ENCODE assay signal across 36 cellular contexts in the genomic region with DNA sequence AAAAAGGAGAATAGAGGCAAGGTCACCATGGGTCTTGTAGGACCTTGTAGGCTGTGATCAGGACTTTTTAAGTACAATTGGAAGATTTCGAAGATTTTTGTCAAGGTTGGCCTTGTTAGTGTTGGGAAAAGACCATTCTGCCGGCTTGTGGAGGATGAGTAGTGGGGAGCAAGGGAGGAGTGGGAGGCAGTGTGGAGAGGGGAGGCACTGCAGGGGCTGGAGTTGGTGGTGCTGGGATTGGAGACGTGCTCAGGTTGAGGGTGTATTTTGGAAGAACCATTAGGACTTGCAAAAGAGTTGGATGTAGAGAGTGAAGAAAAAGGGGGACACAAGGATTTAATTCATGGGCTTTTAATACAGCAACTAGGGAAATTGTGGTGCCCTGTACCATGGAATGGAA.
"Had no signal": no experiment of that assay in that cellular context is flagged by ENCODE, and none has a peak within 500 bp of the region (broad histone marks: within the 10 kb centered on the region; RNA-seq: fewer than 3 reads in every experiment).

No MANE protein-coding gene starts in this region.

- H3K36me3 ChIP-seq: MG63 had no signal

- DNase-seq: Karpas-422, Kasumi-1, MG63, MM.1S, MV-4-11, NCI-H1048, NCI-H1092, NCI-H1092 treated with DMSO at 0.1 percent for 48 hours, NCI-H1105, NCI-H1105 treated with DMSO at 0.1 percent for 48 hours, NCI-H1417, NCI-H1417 treated with DMSO at 0.1 percent for 48 hours, NCI-H1436, NCI-H1436 treated with DMSO at 0.1 percent for 48 hours, NCI-H146, NCI-H1694, NCI-H1694 treated with DMSO at 0.1 percent for 48 hours, NCI-H187, NCI-H187 treated with DMSO at 0.1 percent for 48 hours, NCI-H1930, NCI-H2029, NCI-H2029 treated with DMSO at 0.1 percent for 48 hours, NCI-H2081, NCI-H2081 treated with DMSO at 0.1 percent for 48 hours, NCI-H2107, NCI-H2171, NCI-H2171 treated with DMSO at 0.1 percent for 48 hours, NCI-H2227 treated with DMSO at 0.1 percent for 48 hours, NCI-H226, NCI-H345, NCI-H446, NCI-H446 treated with DMSO at 0.1 percent for 48 hours, NCI-H510A, NCI-H510A treated with DMSO at 0.1 percent for 48 hours, NCI-H524, NCI-H524 treated with DMSO at 0.1 percent for 48 hours had no signal

- H3K4me3 ChIP-seq: MG63 had no signal

- H3K9me3 ChIP-seq: MG63 had no signal

- H3K27me3 ChIP-seq: MG63 had no signal
